Comparison of ENCODE assay signal across 20 cellular contexts in the genomic region with DNA sequence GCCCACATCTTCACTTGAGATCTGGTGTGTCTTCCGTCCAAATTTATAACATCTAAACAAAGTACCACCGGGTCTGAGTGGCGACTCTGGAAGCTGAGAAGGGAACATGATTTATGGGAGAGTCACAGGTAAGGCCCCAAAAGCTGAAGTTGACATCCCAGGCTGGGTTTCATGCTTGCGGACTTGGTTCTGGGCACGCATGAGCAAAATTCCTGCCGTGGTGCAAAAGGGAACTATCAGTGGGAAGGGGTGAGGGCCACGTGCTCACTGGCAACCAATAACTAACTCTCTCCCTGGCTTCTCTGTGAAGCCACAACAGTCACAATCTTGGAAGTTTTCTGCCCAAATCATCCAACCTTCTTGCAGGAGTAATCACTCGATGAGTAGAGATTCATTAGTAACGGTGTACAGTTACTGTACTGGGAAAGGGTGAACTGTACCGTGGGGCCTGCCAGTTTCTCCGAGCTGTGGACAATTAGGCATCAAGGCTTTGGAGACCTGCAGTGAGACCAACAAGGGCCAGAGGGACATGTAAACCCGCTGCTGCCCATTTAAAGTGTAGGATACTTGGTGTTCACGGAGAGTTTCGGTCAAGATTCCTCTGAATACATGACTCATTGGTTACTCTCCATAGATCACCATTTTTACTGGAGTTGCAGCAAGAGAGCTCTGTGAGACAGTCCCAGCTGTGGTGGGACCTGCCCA.
"Had no signal": no experiment of that assay in that cellular context is flagged by ENCODE, and none has a peak within 500 bp of the region (broad histone marks: within the 10 kb centered on the region; RNA-seq: fewer than 3 reads in every experiment).

No MANE protein-coding gene starts in this region.

- FAIRE-seq: frontal cortex, keratinocyte had no signal

- H3K27ac ChIP-seq: colonic mucosa, epithelial cell of prostate, ovary, psoas muscle, suprapubic skin, upper lobe of left lung had no signal

- DNase-seq: colonic mucosa; effector CD8-positive, alpha-beta T cell; endodermal cell; head of caudate nucleus; naive thymus-derived CD8-positive, alpha-beta T cell; occipital lobe; posterior cingulate gyrus; sigmoid colon; stimulated activated CD4-positive, alpha-beta T cell treated with anti-CD3 and anti-CD28 coated beads, Interleukin-4, amount 100 ng/mL, for 4 hours; stimulated activated naive CD8-positive, alpha-beta T cell treated with anti-CD3 and anti-CD28 coated beads, Interleukin-15, Interleukin-2, amounts not matched to agents 100 U/mL and 50 U/mL, for 24 hours; upper lobe of left lung had no signal

- H3K36me3 ChIP-seq: colonic mucosa, ovary, sigmoid colon, suprapubic skin, upper lobe of left lung, uterus had no signal

- H3K27me3 ChIP-seq: colonic mucosa, ovary, sigmoid colon, suprapubic skin, upper lobe of left lung, uterus had no signal

- H3K9me3 ChIP-seq: colonic mucosa, mucosa of descending colon, ovary, psoas muscle, sigmoid colon, suprapubic skin, upper lobe of left lung, uterus had no signal

- H3K4me1 ChIP-seq: psoas muscle, upper lobe of left lung had no signal

- H3K4me3 ChIP-seq: colonic mucosa, lung, mucosa of descending colon, ovary, psoas muscle, sigmoid colon, suprapubic skin, upper lobe of left lung, uterus had no signal
